19 cellular contexts compared by ENCODE assay signal in the genomic region with DNA sequence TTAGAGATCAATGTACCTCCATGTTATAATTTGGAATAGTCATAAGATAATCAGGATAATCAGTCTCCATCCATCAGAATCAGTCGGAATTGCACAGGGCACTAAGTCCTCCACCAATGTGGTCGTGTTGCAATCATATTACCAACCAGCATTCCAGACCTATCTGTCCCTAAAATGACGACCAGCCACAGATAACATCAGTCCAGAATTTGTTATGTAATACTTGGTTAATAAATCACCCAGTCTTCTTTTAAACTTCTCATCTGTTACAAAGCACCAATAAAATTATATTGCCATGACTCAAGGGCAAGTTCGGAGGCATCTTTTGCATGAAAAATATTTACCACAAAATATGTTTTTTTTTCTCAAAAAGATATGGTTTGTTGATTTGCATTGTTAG. TPM values are rescaled to one million over a fixed set of nuclear protein-coding genes. Genes with fewer than 3 reads are reported as not detected.
DNase-seq lines count a peak whose midpoint lies in the region; ATAC-seq, FAIRE-seq and TF ChIP-seq lines count a peak whose summit lies in the region.
"Had no signal": no experiment of that assay in that cellular context is flagged by ENCODE, and none has a peak within 500 bp of the region (broad histone marks: within the 10 kb centered on the region; RNA-seq: fewer than 3 reads in every experiment).

No MANE protein-coding gene starts in this region.

- H3K4me1 ChIP-seq in psoas muscle = no peaks in the 10 kb centered on the region

- H3K9me3 Mint-ChIP-seq in activated CD4-positive, alpha-beta T cell treated with anti-CD3 and anti-CD28 coated beads, Interleukin-2, amount 10 ng/mL, durations not matched to agents 7 days and 5 days = no peaks in the 10 kb centered on the region
- H3K9me3 Mint-ChIP-seq: activated CD4-positive, alpha-beta memory T cell treated with anti-CD3 and anti-CD28 coated beads for 36 hours; activated naive CD8-positive, alpha-beta T cell treated with anti-CD3 and anti-CD28 coated beads, Interleukin-2, amount 50 U/mL, for 24 hours had no signal

- peak; percentile 71 for FAIRE-seq in HTR-8/SVneo (lab: Jason Lieb, UNC)
- FAIRE-seq: colon, TTC549 had no signal

- no peak overlapping the region for H3K27ac Mint-ChIP-seq in activated CD4-positive, alpha-beta T cell treated with anti-CD3 and anti-CD28 coated beads, Interleukin-2, amount 10 ng/mL, durations not matched to agents 7 days and 5 days
- H3K27ac Mint-ChIP-seq: activated CD4-positive, alpha-beta memory T cell treated with anti-CD3 and anti-CD28 coated beads for 36 hours; activated naive CD8-positive, alpha-beta T cell treated with anti-CD3 and anti-CD28 coated beads, Interleukin-2, amount 50 U/mL, for 24 hours had no signal

- CTCF ChIA-PET in activated CD4-positive, alpha-beta T cell treated with anti-CD3 and anti-CD28 coated beads, Interleukin-2, amount 10 ng/mL, durations not matched to agents 7 days and 5 days (lab: Charles Lee) = no interaction called here

- peak; percentile 69 for DNase-seq in AG09309 (ENCODE audit: low read depth)
- DNase-seq in HTR-8/SVneo (ENCODE audit: insufficient read length, low spot score) = peak; percentile 65
- DNase-seq in omental fat pad (ENCODE audit: low spot score) = no peak
- DNase-seq in activated CD4-positive, alpha-beta T cell treated with anti-CD3 and anti-CD28 coated beads, Interleukin-2, amount 10 ng/mL, durations not matched to agents 7 days and 5 days = no peak
- DNase-seq in effector CD4-positive, alpha-beta T cell = no peak
- no peak for DNase-seq in NCI-H1092 (lab: John Stamatoyannopoulos, UW)
- no peak for DNase-seq in psoas muscle
- DNase-seq: activated CD4-positive, alpha-beta memory T cell treated with anti-CD3 and anti-CD28 coated beads for 36 hours; activated naive CD8-positive, alpha-beta T cell treated with anti-CD3 and anti-CD28 coated beads, Interleukin-2, amount 50 U/mL, for 24 hours; erythroblast; H7; islet precursor cell; NCI-H1436 treated with DMSO at 0.1 percent for 48 hours; NCI-H510A; PC-3 had no signal

- H3K4me1 Mint-ChIP-seq in activated CD4-positive, alpha-beta T cell treated with anti-CD3 and anti-CD28 coated beads, Interleukin-2, amount 10 ng/mL, durations not matched to agents 7 days and 5 days = no peaks in the 10 kb centered on the region
- H3K4me1 Mint-ChIP-seq: activated naive CD8-positive, alpha-beta T cell treated with anti-CD3 and anti-CD28 coated beads, Interleukin-2, amount 50 U/mL, for 24 hours had no signal

- H3K4me3 ChIP-seq in AG09309 (ENCODE audit: control insufficient read depth, low read depth, low read length) = no peak overlapping the region
- H3K4me3 ChIP-seq in psoas muscle = no peak overlapping the region

- H3K9me3 ChIP-seq in psoas muscle = no peaks in the 10 kb centered on the region

- TF ChIP-seq CTCF in AG09309 (IDR thresholded peaks at IDR 0.05; ENCODE audit: control insufficient read depth, insufficient read depth, low read depth, low read length, missing control alignments) = no peak
- TF ChIP-seq CTCF in omental fat pad (IDR thresholded peaks at IDR 0.05) = no peak
- no peak for TF ChIP-seq CTCF in psoas muscle (IDR thresholded peaks at IDR 0.05)

- intact Hi-C loops in psoas muscle (cut with DNase I) = no loop called here

- no peaks in the 10 kb centered on the region for H3K27me3 ChIP-seq in psoas muscle (ENCODE audit: insufficient read depth in 3 of 3, low read length in 2 of 3)

- peak; percentile 9 for ATAC-seq in omental fat pad (ENCODE audit: low FRiP score)
- ATAC-seq in psoas muscle = no peak
- ATAC-seq: activated naive CD8-positive, alpha-beta T cell treated with anti-CD3 and anti-CD28 coated beads, Interleukin-2, amount 50 U/mL, for 24 hours; PC-3; SK-N-SH treated with all-trans-retinoic acid at 6 μM for 48 hours had no signal

- peak overlapping the region; percentile 90 for H3K27ac ChIP-seq in cingulate gyrus (ENCODE audit: low read depth, low read length)
- no peak overlapping the region for H3K27ac ChIP-seq in psoas muscle

- POLR2A ChIA-PET in activated CD4-positive, alpha-beta T cell treated with anti-CD3 and anti-CD28 coated beads, Interleukin-2, amount 10 ng/mL, durations not matched to agents 7 days and 5 days (lab: Charles Lee) = no interaction called here

- WGBS in psoas muscle, 3 donors = 38 to 48% (median 45%) methylated on average over 4 of the region's 4 CpGs

- no peaks in the 10 kb centered on the region for H3K36me3 ChIP-seq in psoas muscle (ENCODE audit: insufficient read depth in 1 of 2, low read depth in 1 of 2)

- no peak overlapping the region for H3K4me3 Mint-ChIP-seq in activated CD4-positive, alpha-beta T cell treated with anti-CD3 and anti-CD28 coated beads, Interleukin-2, amount 10 ng/mL, durations not matched to agents 7 days and 5 days
- H3K4me3 Mint-ChIP-seq: activated CD4-positive, alpha-beta memory T cell treated with anti-CD3 and anti-CD28 coated beads for 36 hours; activated naive CD8-positive, alpha-beta T cell treated with anti-CD3 and anti-CD28 coated beads, Interleukin-2, amount 50 U/mL, for 24 hours had no signal

- no peaks in the 10 kb centered on the region for H3K36me3 Mint-ChIP-seq in activated CD4-positive, alpha-beta T cell treated with anti-CD3 and anti-CD28 coated beads, Interleukin-2, amount 10 ng/mL, durations not matched to agents 7 days and 5 days (ENCODE audit: low read depth)
- H3K36me3 Mint-ChIP-seq: activated CD4-positive, alpha-beta memory T cell treated with anti-CD3 and anti-CD28 coated beads for 36 hours had no signal

- H3K27me3 Mint-ChIP-seq in activated CD4-positive, alpha-beta T cell treated with anti-CD3 and anti-CD28 coated beads, Interleukin-2, amount 10 ng/mL, durations not matched to agents 7 days and 5 days = no peaks in the 10 kb centered on the region
- H3K27me3 Mint-ChIP-seq: activated CD4-positive, alpha-beta memory T cell treated with anti-CD3 and anti-CD28 coated beads for 36 hours had no signal

RNA-seq across cellular contexts. Expression of a gene that starts 29.4 kb away (rescaled TPM):
- 10 to 100 TPM in 1 of 4 donors, 1 to 10 TPM in 3; 2.7 to 11.7 (median 4.0) TPM for total RNA-seq in omental fat pad
- not detected for total RNA-seq in activated CD4-positive, alpha-beta T cell treated with anti-CD3 and anti-CD28 coated beads, Interleukin-2, amount 10 ng/mL, durations not matched to agents 7 days and 5 days
- under 1 TPM; 0.06 to 0.64 (median 0.17) TPM for total RNA-seq in psoas muscle
- under 1 TPM; 0.03 to 0.13 (median 0.10) TPM for polyA plus RNA-seq in psoas muscle
- total RNA-seq: activated CD4-positive, alpha-beta memory T cell treated with anti-CD3 and anti-CD28 coated beads for 36 hours; PC-3 had no signal

Comparison
In these comparisons a context has a peak if more than half of its experiments do, and no peak if none do; other contexts are left out.
1. DNase-seq: peak in AG09309 (single experiment) and HTR-8/SVneo (single experiment); none in omental fat pad (single experiment), activated CD4-positive, alpha-beta T cell treated with anti-CD3 and anti-CD28 coated beads, Interleukin-2, amount 10 ng/mL, durations not matched to agents 7 days and 5 days (single experiment), effector CD4-positive, alpha-beta T cell (single experiment), NCI-H1092 (single experiment) and psoas muscle (0 of 2).